Comparison of ENCODE assay signal across 13 cellular contexts in genomic region chr3:42557849-42558248, GRCh38. TPM values are rescaled to one million over a fixed set of nuclear protein-coding genes. Genes with fewer than 3 reads are reported as not detected.
A peak's percentile ranks its signal among the peaks of the same experiment; 100 is the strongest.
DNase-seq lines count a peak whose midpoint lies in the region; ATAC-seq and TF ChIP-seq lines count a peak whose summit lies in the region.
"Had no signal": no experiment of that assay in that cellular context is flagged by ENCODE, and none has a peak within 500 bp of the region (broad histone marks: within the 10 kb centered on the region; RNA-seq: fewer than 3 reads in every experiment).

No MANE protein-coding gene starts in this region.

- DNase-seq in mammary epithelial cell, result no peak
- no peak for DNase-seq in MCF 10A (ENCODE audit: unreplicated experiment)
- peak; percentile 43 for DNase-seq in NB4 (ENCODE audit: low read depth)
- peak; percentile 43 for DNase-seq in activated CD8-positive, alpha-beta T cell treated with anti-CD3 and anti-CD28 coated beads, Interleukin-2, amount 10 ng/mL, durations not matched to agents 7 days and 5 days
- no peak for DNase-seq in NCI-H1048 (lab: John Stamatoyannopoulos, UW)
- no peak for DNase-seq in transverse colon
- DNase-seq: activated effector memory CD4-positive, alpha-beta T cell treated with Interleukin-2 at 50 U/mL for 16 hours; GM23248; NCI-H1105 treated with DMSO at 0.1 percent for 48 hours; stimulated activated naive CD8-positive, alpha-beta T cell treated with anti-CD3 and anti-CD28 coated beads, Interleukin-15, Interleukin-2, amounts not matched to agents 100 U/mL and 50 U/mL, for 24 hours had no signal

- H3K79me2 ChIP-seq in mammary epithelial cell (ENCODE audit: insufficient read depth, low read length) (no peaks in the 10 kb centered on the region), parathyroid adenoma (no peaks in the 10 kb centered on the region)

- H3K36me3 ChIP-seq in mammary epithelial cell (ENCODE audit: insufficient read depth, low read length), result peaks cover 19% of the 10 kb centered on the region
- H3K36me3 ChIP-seq in parathyroid adenoma (ENCODE audit: control insufficient read depth, insufficient read depth, low read length), result no peaks in the 10 kb centered on the region
- peaks cover 0 to 64% (median 17%) of the 10 kb centered on the region in 4 donors for H3K36me3 ChIP-seq in transverse colon

- H3K9me3 ChIP-seq in mammary epithelial cell (replicated peaks; ENCODE audit: insufficient read depth, low read length) (no peaks in the 10 kb centered on the region), parathyroid adenoma (ENCODE audit: control insufficient read depth, low read length) (no peaks in the 10 kb centered on the region), transverse colon (no peaks in the 10 kb centered on the region)

- in situ Hi-C loops in mammary epithelial cell (cut with MboI; ENCODE audit: low sequenced_read_pairs in 2 of 2) (no loop called here), transverse colon (cut with MboI; ENCODE audit: low pct_ligation_motif_present in 1 of 4, low pct_unique_long_range_greater_than_20kb in 1 of 4, low sequenced_read_pairs in 3 of 4) (no loop called here)

- H4K20me1 ChIP-seq in mammary epithelial cell (ENCODE audit: insufficient read depth, low read length), result no peaks in the 10 kb centered on the region

- POLR2A ChIA-PET in MCF 10A (lab: Yijun Ruan, JAX), result interaction anchor here (0.6 kb wide), 1 partner anchor 11 kb away, joined by 3 read pairs; no protein-coding TSS in a partner anchor
- POLR2A ChIA-PET in activated CD8-positive, alpha-beta T cell treated with anti-CD3 and anti-CD28 coated beads, Interleukin-2, amount 10 ng/mL, durations not matched to agents 7 days and 5 days (lab: Charles Lee), result no interaction called here

- no peak for TF ChIP-seq EP300 in transverse colon (IDR thresholded peaks at IDR 0.05; ENCODE audit: low read depth)

- H3K27me3 Mint-ChIP-seq in MCF 10A (ENCODE audit: insufficient read depth, unreplicated experiment), result no peaks in the 10 kb centered on the region
- no peaks in the 10 kb centered on the region for H3K27me3 Mint-ChIP-seq in activated CD8-positive, alpha-beta T cell treated with anti-CD3 and anti-CD28 coated beads, Interleukin-2, amount 10 ng/mL, durations not matched to agents 7 days and 5 days (ENCODE audit: low read depth)

- ATAC-seq in activated CD8-positive, alpha-beta T cell treated with anti-CD3 and anti-CD28 coated beads, Interleukin-2, amount 10 ng/mL, durations not matched to agents 7 days and 5 days, result no peak
- ATAC-seq in HG03432 (IDR thresholded peaks at IDR 0.05; ENCODE audit: unreplicated experiment), result no peak
- ATAC-seq: stimulated activated naive CD8-positive, alpha-beta T cell treated with anti-CD3 and anti-CD28 coated beads, Interleukin-15, Interleukin-2, amounts not matched to agents 100 U/mL and 50 U/mL, for 24 hours had no signal

- no peaks in the 10 kb centered on the region for H3K27me3 ChIP-seq in mammary epithelial cell (ENCODE audit: insufficient read depth, low read length)
- H3K27me3 ChIP-seq in parathyroid adenoma (ENCODE audit: control insufficient read depth, insufficient read depth, low read length), result no peaks in the 10 kb centered on the region
- no peaks in the 10 kb centered on the region for H3K27me3 ChIP-seq in transverse colon

- CTCF ChIA-PET in mammary epithelial cell (lab: Charles Lee; ENCODE audit: low non-redundant PET) (no interaction called here), MCF 10A (lab: Yijun Ruan, JAX) (interaction anchor here (1.0 to 2.1 kb wide), 2 partner anchors 9 to 11 kb away, joined by 3 to 10 read pairs; no protein-coding TSS in a partner anchor)
- CTCF ChIA-PET in activated CD8-positive, alpha-beta T cell treated with anti-CD3 and anti-CD28 coated beads, Interleukin-2, amount 10 ng/mL, durations not matched to agents 7 days and 5 days (lab: Charles Lee), result interaction anchor here (1.0 to 3.7 kb wide), 4 partner anchors 10 to 56 kb away, joined by 4 to 14 read pairs (median 5); partner anchors contain the start of gene VIPR1

- no peaks in the 10 kb centered on the region for H3K9me3 Mint-ChIP-seq in MCF 10A (ENCODE audit: unreplicated experiment)
- H3K9me3 Mint-ChIP-seq in activated CD8-positive, alpha-beta T cell treated with anti-CD3 and anti-CD28 coated beads, Interleukin-2, amount 10 ng/mL, durations not matched to agents 7 days and 5 days (ENCODE audit: insufficient read depth), result no peaks in the 10 kb centered on the region

- H3K4me3 Mint-ChIP-seq in MCF 10A (ENCODE audit: unreplicated experiment), result no peak overlapping the region
- H3K4me3 Mint-ChIP-seq in activated CD8-positive, alpha-beta T cell treated with anti-CD3 and anti-CD28 coated beads, Interleukin-2, amount 10 ng/mL, durations not matched to agents 7 days and 5 days, result no peak overlapping the region

- H2AFZ ChIP-seq in mammary epithelial cell (ENCODE audit: low read depth, low read length) (no peak overlapping the region), parathyroid adenoma (no peak overlapping the region)
- H2AFZ ChIP-seq: GM23248 had no signal

- BruUV-seq in mammary epithelial cell (replicated peaks; lab: Mats Ljungman, UMichigan), result no TSS peak
- no TSS peak for BruUV-seq in MCF 10A (replicated peaks; lab: Mats Ljungman, UMichigan)

- no peak for TF ChIP-seq POLR2A in NB4 (IDR thresholded peaks at IDR 0.05; ENCODE audit: extremely low read depth, insufficient read length)
- no peak for TF ChIP-seq POLR2A in transverse colon (IDR thresholded peaks at IDR 0.05)

- H3K27ac ChIP-seq in mammary epithelial cell (ENCODE audit: insufficient read depth, low read depth, low read length) (no peak overlapping the region), parathyroid adenoma (no peak overlapping the region), transverse colon (no peak overlapping the region)
- H3K27ac ChIP-seq: GM23248 had no signal

- H3K27ac Mint-ChIP-seq in MCF 10A (ENCODE audit: low read depth, unreplicated experiment), result no peak overlapping the region
- H3K27ac Mint-ChIP-seq in activated CD8-positive, alpha-beta T cell treated with anti-CD3 and anti-CD28 coated beads, Interleukin-2, amount 10 ng/mL, durations not matched to agents 7 days and 5 days, result peak overlapping the region; percentile 55

- no peaks in the 10 kb centered on the region for H3K4me1 Mint-ChIP-seq in MCF 10A (ENCODE audit: insufficient read depth, unreplicated experiment)
- peaks cover 27% of the 10 kb centered on the region for H3K4me1 Mint-ChIP-seq in activated CD8-positive, alpha-beta T cell treated with anti-CD3 and anti-CD28 coated beads, Interleukin-2, amount 10 ng/mL, durations not matched to agents 7 days and 5 days (ENCODE audit: low read depth)

- H3K9ac ChIP-seq in mammary epithelial cell (ENCODE audit: insufficient read depth, low read length) (no peak overlapping the region), parathyroid adenoma (no peak overlapping the region)
- H3K9ac ChIP-seq: GM23248 had no signal

- H3K4me3 ChIP-seq in mammary epithelial cell (replicated peaks in 1 of 3; ENCODE audit: insufficient read depth in 1 of 3, low read depth in 2 of 3, low read length in 3 of 3) (no peak overlapping the region), NB4 (ENCODE audit: low read depth, low read length) (no peak overlapping the region), parathyroid adenoma (ENCODE audit: low read depth, low read length) (no peak overlapping the region), transverse colon (no peak overlapping the region)
- H3K4me3 ChIP-seq: GM23248 had no signal

- H3K4me1 ChIP-seq in mammary epithelial cell (ENCODE audit: insufficient read depth, low read length) (peaks cover 4% of the 10 kb centered on the region), parathyroid adenoma (no peaks in the 10 kb centered on the region), transverse colon (no peaks in the 10 kb centered on the region)

- intact Hi-C loops in mammary epithelial cell (cut with micrococcal nuclease) (no loop called here), MCF 10A (cut with micrococcal nuclease) (no loop called here), transverse colon (cut with DNase I; ENCODE audit: low total_unique reads) (no loop called here)

- H3K4me2 ChIP-seq in mammary epithelial cell (ENCODE audit: insufficient read depth, low read depth, low read length) (no peak overlapping the region), parathyroid adenoma (ENCODE audit: low read length) (no peak overlapping the region)

- TF ChIP-seq CTCF in mammary epithelial cell (conservative IDR thresholded peaks at IDR 0.05 in 1 of 2, IDR thresholded peaks at IDR 0.05 in 1 of 2; ENCODE audit: extremely low read depth in 1 of 2, insufficient read depth in 1 of 2, low read depth in 1 of 2, low read length in 2 of 2), result peak; percentile 16 to 21
- TF ChIP-seq CTCF in MCF 10A (IDR thresholded peaks at IDR 0.05; ENCODE audit: unreplicated experiment), result no peak
- peak; percentile 36 for TF ChIP-seq CTCF in NB4 (IDR thresholded peaks at IDR 0.05; ENCODE audit: low read depth, low read length)
- TF ChIP-seq CTCF in parathyroid adenoma (IDR thresholded peaks at IDR 0.05), result peak; percentile 9
- TF ChIP-seq CTCF in transverse colon (IDR thresholded peaks at IDR 0.05), result peak in 1 of 5 experiments; percentile 8

- peaks cover 93% of the 10 kb centered on the region for H3K36me3 Mint-ChIP-seq in MCF 10A (ENCODE audit: insufficient read depth, unreplicated experiment)
- H3K36me3 Mint-ChIP-seq in activated CD8-positive, alpha-beta T cell treated with anti-CD3 and anti-CD28 coated beads, Interleukin-2, amount 10 ng/mL, durations not matched to agents 7 days and 5 days (ENCODE audit: low read depth), result peaks cover 58% of the 10 kb centered on the region

- dilution Hi-C loops in mammary epithelial cell (cut with HindIII; ENCODE audit: low sequenced_read_pairs), result no loop called here

RNA-seq across cellular contexts. Expression of gene SEC22C, which starts 23.9 kb away (rescaled TPM):
- total RNA-seq in mammary epithelial cell (10 to 100 TPM; 53.2 to 68.7 TPM), MCF 10A (2022) (52.1 and 55.7 TPM in 2 replicates), transverse colon (10 to 100 TPM; 22.7 to 66.3 (median 32.1) TPM)
- 34.2 TPM for polyA plus RNA-seq in mammary epithelial cell
- polyA minus RNA-seq in mammary epithelial cell, result 46.7 TPM
- total RNA-seq in activated CD8-positive, alpha-beta T cell treated with anti-CD3 and anti-CD28 coated beads, Interleukin-2, amount 10 ng/mL, durations not matched to agents 7 days and 5 days, result 10 to 100 TPM; 49.3 to 51.4 TPM

RNA-seq across cellular contexts. Expression of gene SS18L2, which starts 32.8 kb away (rescaled TPM):
- total RNA-seq in mammary epithelial cell, result 10 to 100 TPM; 13.3 to 19.3 TPM
- 25.5 TPM for polyA plus RNA-seq in mammary epithelial cell
- 54.5 TPM for polyA minus RNA-seq in mammary epithelial cell
- 22.1 and 26.2 TPM in 2 replicates for total RNA-seq in MCF 10A (2022)
- total RNA-seq in activated CD8-positive, alpha-beta T cell treated with anti-CD3 and anti-CD28 coated beads, Interleukin-2, amount 10 ng/mL, durations not matched to agents 7 days and 5 days, result 10 to 100 TPM; 68.6 to 68.7 TPM
- 10 to 100 TPM in 3 of 4 donors, 1 to 10 TPM in 1; 3.4 to 23.9 (median 15.8) TPM for total RNA-seq in transverse colon

RNA-seq across cellular contexts. Expression of gene NKTR, which starts 42.6 kb away (rescaled TPM):
- 10 to 100 TPM; 57.2 to 59.3 TPM for total RNA-seq in mammary epithelial cell
- 10.4 TPM for polyA plus RNA-seq in mammary epithelial cell
- polyA minus RNA-seq in mammary epithelial cell, result 18.8 TPM
- 63.4 and 63.5 TPM in 2 replicates for total RNA-seq in MCF 10A (2022)
- 10 to 100 TPM; 85.9 to 90.3 TPM for total RNA-seq in activated CD8-positive, alpha-beta T cell treated with anti-CD3 and anti-CD28 coated beads, Interleukin-2, amount 10 ng/mL, durations not matched to agents 7 days and 5 days
- 100 to 1,000 TPM in 3 of 4 donors, 10 to 100 TPM in 1; 96.3 to 172 (median 133) TPM for total RNA-seq in transverse colon

RNA-seq across cellular contexts. Expression of gene VIPR1, which starts 55.4 kb away (rescaled TPM):
- total RNA-seq in mammary epithelial cell, result 10 to 100 TPM in 1 of 2 donors, 1 to 10 TPM in 1; 4.7 to 21.3 TPM
- 0.77 TPM for polyA plus RNA-seq in mammary epithelial cell
- 12.5 TPM for polyA minus RNA-seq in mammary epithelial cell
- total RNA-seq in MCF 10A (2022), result 0.28 and 0.54 TPM in 2 replicates
- 1 to 10 TPM; 9.1 to 9.5 TPM for total RNA-seq in activated CD8-positive, alpha-beta T cell treated with anti-CD3 and anti-CD28 coated beads, Interleukin-2, amount 10 ng/mL, durations not matched to agents 7 days and 5 days
- 100 to 1,000 TPM; 121 to 565 (median 254) TPM for total RNA-seq in transverse colon
- total RNA-seq: GM23248, myocyte had no signal
- polyA plus RNA-seq: GM23248 had no signal

Comparison
In these comparisons a context has a peak if more than half of its experiments do, and no peak if none do; other contexts are left out.
1. DNase-seq: peak in NB4 (single experiment) and activated CD8-positive, alpha-beta T cell treated with anti-CD3 and anti-CD28 coated beads, Interleukin-2, amount 10 ng/mL, durations not matched to agents 7 days and 5 days (single experiment); none in mammary epithelial cell (single experiment), MCF 10A (single experiment), NCI-H1048 (single experiment) and transverse colon (single experiment).